Comparison of ENCODE assay signal across 8 cellular contexts in genomic region chr19:41324231-41324702, GRCh38. TPM values are rescaled to one million over a fixed set of nuclear protein-coding genes. Genes with fewer than 3 reads are reported as not detected.
DNase-seq lines count a peak whose midpoint lies in the region; ATAC-seq, FAIRE-seq and TF ChIP-seq lines count a peak whose summit lies in the region.

No MANE protein-coding gene starts in this region.

- in situ Hi-C loops in brain microvascular endothelial cell (cut with HindIII; ENCODE audit: low pct_ligation_motif_present, low sequenced_read_pairs), result no loop called here

- no peak for ATAC-seq in A549
- no peak for ATAC-seq in GM19324 (IDR thresholded peaks at IDR 0.05; ENCODE audit: low FRiP score, unreplicated experiment)
- ATAC-seq in HG03342 (IDR thresholded peaks at IDR 0.05; ENCODE audit: unreplicated experiment), result no peak

- FAIRE-seq in A549 (lab: Jason Lieb, UNC), result peak; percentile 96

- no peak overlapping the region for H3K4me3 ChIP-seq in A549
- H3K4me3 ChIP-seq in HUES6 (ENCODE audit: low read depth, low read length), result peak overlapping the region; percentile 58; the same call in 1 of the 2 replicates
- H3K4me3 ChIP-seq in brain microvascular endothelial cell (ENCODE audit: low read depth, low read length), result no peak overlapping the region
- H3K4me3 ChIP-seq in muscle layer of duodenum (ENCODE audit: low read depth in 1 of 2, low read length in 2 of 2), result peak overlapping the region in 1 of 2 donors; percentile 15

- TF ChIP-seq CTCF in A549 (IDR thresholded peaks at IDR 0.05) (no peak), brain microvascular endothelial cell (IDR thresholded peaks at IDR 0.05; ENCODE audit: low read depth, low read length, missing control alignments) (no peak)

- no peak for TF ChIP-seq POLR2A in A549 (IDR thresholded peaks at IDR 0.05; ENCODE audit: low read length)

- no peaks in the 10 kb centered on the region for H3K27me3 ChIP-seq in HUES6 (ENCODE audit: control insufficient read depth, insufficient read depth, low read length)
- no peaks in the 10 kb centered on the region for H3K27me3 ChIP-seq in brain microvascular endothelial cell (replicated peaks)
- H3K27me3 ChIP-seq in muscle layer of duodenum (ENCODE audit: low read depth, low read length), result no peaks in the 10 kb centered on the region

- TF ChIP-seq RAD21 in A549 (conservative IDR thresholded peaks at IDR 0.05 in 1 of 2, IDR thresholded peaks at IDR 0.05 in 1 of 2), result no peak

- H3K9me3 ChIP-seq in A549 (no peaks in the 10 kb centered on the region), HUES6 (ENCODE audit: control insufficient read depth, insufficient read depth, low read depth, low read length) (no peaks in the 10 kb centered on the region), muscle layer of duodenum (ENCODE audit: control insufficient read depth in 1 of 2, low read length in 2 of 2) (no peaks in the 10 kb centered on the region)

- H3K9ac ChIP-seq in HUES6 (ENCODE audit: low read length), result peak overlapping the region; percentile 86

- H3K27ac ChIP-seq in A549 (peak overlapping the region; percentile 81 to 91), HUES6 (ENCODE audit: low read depth, low read length) (peak overlapping the region; percentile 96), brain microvascular endothelial cell (peak overlapping the region; percentile 98), muscle layer of duodenum (ENCODE audit: low read length) (peak overlapping the region; percentile 70)

- peak in 1 of 2 experiments; percentile 41 for DNase-seq in A549 (ENCODE audit: low read depth in 1 of 2, low spot score in 1 of 2)
- DNase-seq in brain microvascular endothelial cell, result no peak
- DNase-seq in NCI-H2171 treated with DMSO at 0.1 percent for 48 hours (lab: John Stamatoyannopoulos, UW), result no peak
- DNase-seq in hippocampal formation (lab: John Stamatoyannopoulos, UW), result no peak

- CTCF ChIA-PET in A549 (lab: Yijun Ruan, JAX), result interaction anchor here (0.7 to 18.6 kb wide), 12 partner anchors 14 to 246 kb away, joined by 3 to 295 read pairs (median 4); partner anchors contain the start of genes CCDC97 and TGFB1

- H3K4me1 ChIP-seq in A549 (peaks cover 79% of the 10 kb centered on the region), HUES6 (ENCODE audit: control insufficient read depth, insufficient read depth, low read length) (peaks cover 78% of the 10 kb centered on the region), muscle layer of duodenum (ENCODE audit: control insufficient read depth in 1 of 2, insufficient read depth in 2 of 2, low read length in 2 of 2) (peaks cover 30 to 64% of the 10 kb centered on the region in 2 donors)

- 80% methylated on average over 7 of the region's 7 CpGs for WGBS in A549 (ENCODE audit: missing lambda C conversion rate)

- POLR2A ChIA-PET in A549 (lab: Yijun Ruan, JAX), result interaction anchor here (0.5 to 4.9 kb wide), 4 partner anchors 14 to 241 kb away, joined by 4 to 32 read pairs (median 16); partner anchors contain the start of genes B9D2, CCDC97 and TGFB1

- H3K36me3 ChIP-seq in HUES6 (ENCODE audit: control insufficient read depth, insufficient read depth, low read length) (peaks cover 38% of the 10 kb centered on the region), brain microvascular endothelial cell (replicated peaks) (peaks cover 51% of the 10 kb centered on the region), muscle layer of duodenum (ENCODE audit: control insufficient read depth in 1 of 2, insufficient read depth in 2 of 2, low read length in 2 of 2) (peaks cover 17 to 58% of the 10 kb centered on the region in 2 donors)

- H3K4me2 ChIP-seq in A549, result peak overlapping the region; percentile 62

- TF ChIP-seq EP300 in A549 (IDR thresholded peaks at IDR 0.05), result no peak

TF ChIP-seq in A549, 52 proteins besides CTCF, POLR2A, EP300 and RAD21:
- no peak for TF ChIP-seq ZNF302 (CRISPR knock-in tag; IDR thresholded peaks at IDR 0.05)
- TF ChIP-seq BHLHE40 (IDR thresholded peaks at IDR 0.05; ENCODE audit: low read depth, low read length), result no peak
- TF ChIP-seq BCL3 (IDR thresholded peaks at IDR 0.05), result 0 out of 3 replicates have a peak, but pooled peaks have one; percentile 37
- TF ChIP-seq TFCP2L1 (CRISPR knock-in tag; IDR thresholded peaks at IDR 0.05), result peak; percentile 69; the same call in 1 of the 2 replicates
- TF ChIP-seq, protein P1, sequence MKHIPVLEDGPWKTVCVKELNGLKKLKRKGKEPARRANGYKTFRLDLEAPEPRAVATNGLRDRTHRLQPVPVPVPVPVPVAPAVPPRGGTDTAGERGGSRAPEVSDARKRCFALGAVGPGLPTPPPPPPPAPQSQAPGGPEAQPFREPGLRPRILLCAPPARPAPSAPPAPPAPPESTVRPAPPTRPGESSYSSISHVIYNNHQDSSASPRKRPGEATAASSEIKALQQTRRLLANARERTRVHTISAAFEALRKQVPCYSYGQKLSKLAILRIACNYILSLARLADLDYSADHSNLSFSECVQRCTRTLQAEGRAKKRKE (CRISPR knock-in tag; IDR thresholded peaks at IDR 0.05; ENCODE audit: low read depth), result no peak

RNA-seq across cellular contexts. Expression of gene CCDC97, which starts 14.3 kb away (rescaled TPM):
- polyA plus RNA-seq in A549 (2011; rRNA removed) (18.7 and 21.4 TPM in 2 replicates), A549 (2017; fragmentation: RNase III; extraction: RNeasy Plus Mini Kit Qiagen cat#74134 plus additional on column Dnase treatment) (26.8 to 29.2 TPM (median 27.6 TPM) in 3 replicates)
- 18.9 and 24.5 TPM in 2 replicates for polyA plus RNA-seq in A549 (2012; cell fraction: cytosol; rRNA removed)
- 27.6 and 37.7 TPM in 2 replicates for polyA plus RNA-seq in A549 (2012; cell fraction: nucleus; rRNA removed)
- 26.4 and 31.9 TPM in 2 replicates for polyA minus RNA-seq in A549 (2011; rRNA and poly(A)+ RNA removed)

RNA-seq across cellular contexts. Expression of gene TGFB1, which starts 29.5 kb away (rescaled TPM):
- polyA plus RNA-seq in A549 (2011; rRNA removed) (6.0 and 13.2 TPM in 2 replicates), A549 (2017; fragmentation: RNase III; extraction: RNeasy Plus Mini Kit Qiagen cat#74134 plus additional on column Dnase treatment) (63.4 to 86.4 TPM (median 83.2 TPM) in 3 replicates)
- polyA plus RNA-seq in A549 (2012; cell fraction: cytosol; rRNA removed), result 21.3 and 30.8 TPM in 2 replicates
- polyA plus RNA-seq in A549 (2012; cell fraction: nucleus; rRNA removed), result 70.8 and 74.9 TPM in 2 replicates
- 24.8 and 51.1 TPM in 2 replicates for polyA minus RNA-seq in A549 (2011; rRNA and poly(A)+ RNA removed)

RNA-seq across cellular contexts. Expression of gene B9D2, which starts 39.7 kb away (rescaled TPM):
- polyA plus RNA-seq in A549 (2011; rRNA removed) (17.5 and 19.6 TPM in 2 replicates), A549 (2017; fragmentation: RNase III; extraction: RNeasy Plus Mini Kit Qiagen cat#74134 plus additional on column Dnase treatment) (22.5 to 26.1 TPM (median 24.4 TPM) in 3 replicates)
- 45.5 and 46.6 TPM in 2 replicates for polyA plus RNA-seq in A549 (2012; cell fraction: cytosol; rRNA removed)
- polyA plus RNA-seq in A549 (2012; cell fraction: nucleus; rRNA removed), result 36.9 and 40.6 TPM in 2 replicates
- 3.8 and 7.4 TPM in 2 replicates for polyA minus RNA-seq in A549 (2011; rRNA and poly(A)+ RNA removed)

RNA-seq across cellular contexts. Expression of gene TMEM91, which starts 52.1 kb away (rescaled TPM):
- polyA plus RNA-seq in A549 (2011; rRNA removed) (5.2 and 6.8 TPM in 2 replicates), A549 (2017; fragmentation: RNase III; extraction: RNeasy Plus Mini Kit Qiagen cat#74134 plus additional on column Dnase treatment) (3.7 to 4.6 TPM (median 4.0 TPM) in 3 replicates)
- 3.8 and 4.8 TPM in 2 replicates for polyA plus RNA-seq in A549 (2012; cell fraction: cytosol; rRNA removed)
- polyA plus RNA-seq in A549 (2012; cell fraction: nucleus; rRNA removed), result 42.0 and 58.0 TPM in 2 replicates
- 15.4 and 20.2 TPM in 2 replicates for polyA minus RNA-seq in A549 (2011; rRNA and poly(A)+ RNA removed)
